Comparison of ENCODE assay signal across 8 cellular contexts in genomic region chr7:131158244-131158636, GRCh38.
A peak's percentile ranks its signal among the peaks of the same experiment; 100 is the strongest.
DNase-seq lines count a peak whose midpoint lies in the region; ATAC-seq, FAIRE-seq and TF ChIP-seq lines count a peak whose summit lies in the region.
"Not testable (repeated sequence)": the region's sequence is repeated elsewhere in the genome, so short reads cannot be mapped to it uniquely, and the experiment has no call there.

No MANE protein-coding gene starts in this region.

- DNase-seq in A549 (ENCODE audit: low read depth in 1 of 2, low spot score in 1 of 2); GM23248; T-helper 17 cell; caudate nucleus (lab: John Stamatoyannopoulos, UW); HepG2 (ENCODE audit: low spot score); gastrocnemius medialis; vagina (ENCODE audit: extremely low spot score in 2 of 2): not testable (repeated sequence)

- H3K9me2 ChIP-seq in GM23248 (ENCODE audit: insufficient read depth) = not testable (repeated sequence)

- peak overlapping the region; percentile 80 for H2AFZ ChIP-seq in GM23248
- not testable (repeated sequence) for H2AFZ ChIP-seq in HepG2 (ENCODE audit: low read length)

- intact Hi-C loops in HepG2 (cut with micrococcal nuclease; ENCODE audit: unreplicated experiment); gastrocnemius medialis (cut with DNase I; ENCODE audit: low total_unique reads); vagina (cut with DNase I): not testable (repeated sequence)

- H3F3A ChIP-seq in GM23248 (ENCODE audit: insufficient read depth) = peaks cover 25% of the 10 kb centered on the region

- H3K36me3 Mint-ChIP-seq in T-helper 17 cell (ENCODE audit: low read depth) = not testable (repeated sequence)

- POLR2A ChIA-PET in A549 (lab: Yijun Ruan, JAX); HepG2 (lab: Yijun Ruan, JAX): not testable (repeated sequence)

- CTCF ChIA-PET in A549 (lab: Yijun Ruan, JAX); HepG2 (lab: Yijun Ruan, JAX; ENCODE audit: low intra/inter-chr PET ratio, low total read pairs): not testable (repeated sequence)

- not testable (repeated sequence) for H3K36me3 ChIP-seq in GM23248 (ENCODE audit: low read depth); HepG2 (replicated peaks in 1 of 2; ENCODE audit: control insufficient read depth in 1 of 2, insufficient read depth in 2 of 2, low read length in 2 of 2); gastrocnemius medialis; vagina

- peak overlapping the region; percentile 73 for H3K9ac ChIP-seq in GM23248
- H3K9ac ChIP-seq in HepG2 (ENCODE audit: insufficient read depth, low read depth, low read length) = not testable (repeated sequence)

- H3K9me3 ChIP-seq in A549; GM23248 (ENCODE audit: low read depth); T-helper 17 cell (ENCODE audit: control insufficient read depth, low read length, poor library complexity, severe bottlenecking); HepG2 (ENCODE audit: low read length); gastrocnemius medialis; vagina: not testable (repeated sequence)

- not testable (repeated sequence) for H4K20me1 ChIP-seq in GM23248 (ENCODE audit: insufficient read depth); HepG2 (ENCODE audit: insufficient read depth, low read length)

- H3K4me2 ChIP-seq in A549 (peak overlapping the region; percentile 85), GM23248 (ENCODE audit: unreplicated experiment) (peak overlapping the region; percentile 77), HepG2 (ENCODE audit: low read depth, low read length) (peak overlapping the region; percentile 52; the same call in 1 of the 2 replicates)

- WGBS in A549 (ENCODE audit: missing lambda C conversion rate) = 51% methylated on average over 2 of the region's 2 CpGs
- 45 to 67% methylated on average over 2 of the region's 2 CpGs for WGBS in GM23248 (ENCODE audit: low coverage in 1 of 2, low lambda C conversion rate in 2 of 2, missing lambda C conversion rate in 2 of 2), 2 experiments
- WGBS in HepG2 (ENCODE audit: low lambda C conversion rate) = 0% methylated on average over 2 of the region's 2 CpGs

- H3K4me1 ChIP-seq in A549 (peaks cover 76% of the 10 kb centered on the region), GM23248 (ENCODE audit: insufficient read depth) (peaks cover 27% of the 10 kb centered on the region), HepG2 (ENCODE audit: insufficient read depth, low read length) (peaks cover 13% of the 10 kb centered on the region), gastrocnemius medialis (peaks cover 22 to 46% of the 10 kb centered on the region in 2 donors)
- not testable (repeated sequence) for H3K4me1 ChIP-seq in vagina

- not testable (repeated sequence) for TF ChIP-seq RAD21 in A549 (conservative IDR thresholded peaks at IDR 0.05 in 1 of 2, IDR thresholded peaks at IDR 0.05 in 1 of 2); HepG2 (CRISPR knock-in tag; IDR thresholded peaks at IDR 0.05)

- H3K4me3 ChIP-seq in A549; HepG2 (replicated peaks in 1 of 3; ENCODE audit: insufficient read depth in 1 of 3, low read depth in 2 of 3, low read length in 3 of 3); gastrocnemius medialis; vagina: not testable (repeated sequence)
- peak overlapping the region; percentile 50; the same call in 1 of the 2 replicates for H3K4me3 ChIP-seq in GM23248

- not testable (repeated sequence) for BruUV-seq in HepG2 (replicated peaks; lab: Mats Ljungman, UMichigan)

- in situ Hi-C loops in GM23248 (cut with MboI); HepG2 (cut with HindIII; ENCODE audit: extremely low pct_ligation_motif_present, low pct_unique_long_range_greater_than_20kb); gastrocnemius medialis (cut with MboI; ENCODE audit: low sequenced_read_pairs in 4 of 4): not testable (repeated sequence)

- H3K79me2 ChIP-seq in GM23248 (ENCODE audit: insufficient read depth); HepG2 (ENCODE audit: insufficient read depth, low read length): not testable (repeated sequence)

- ATAC-seq in A549 (peak in 1 of 2 experiments; percentile 58; a peak in 3 of 6 replicates), gastrocnemius medialis (peak; percentile 13 to 70)
- ATAC-seq in T-helper 17 cell, HepG2: not testable (repeated sequence)

- H3K4me3 Mint-ChIP-seq in T-helper 17 cell = peak overlapping the region; percentile 39

- TF ChIP-seq POLR2A in A549 (IDR thresholded peaks at IDR 0.05; ENCODE audit: low read length); HepG2 (IDR thresholded peaks at IDR 0.05; ENCODE audit: insufficient read depth in 1 of 2, low read depth in 2 of 2, low read length in 2 of 2); gastrocnemius medialis (IDR thresholded peaks at IDR 0.05); vagina (IDR thresholded peaks at IDR 0.05): not testable (repeated sequence)

- not testable (repeated sequence) for FAIRE-seq in A549 (lab: Jason Lieb, UNC); HepG2 (lab: Jason Lieb, UNC)

- H3K27me3 ChIP-seq in GM23248 (replicated peaks; ENCODE audit: insufficient read depth); HepG2 (ENCODE audit: control insufficient read depth in 1 of 2, insufficient read depth in 2 of 2, low read length in 2 of 2); gastrocnemius medialis; vagina: not testable (repeated sequence)

- not testable (repeated sequence) for H3K27me3 Mint-ChIP-seq in T-helper 17 cell

- TF ChIP-seq CTCF in A549 (IDR thresholded peaks at IDR 0.05); HepG2 (CRISPR knock-in tag; IDR thresholded peaks at IDR 0.05); gastrocnemius medialis (IDR thresholded peaks at IDR 0.05 in 4 of 5, conservative IDR thresholded peaks at IDR 0.05 in 1 of 5); vagina (IDR thresholded peaks at IDR 0.05): not testable (repeated sequence)

- TF ChIP-seq EP300 in A549 (IDR thresholded peaks at IDR 0.05); HepG2 (IDR thresholded peaks at IDR 0.05; ENCODE audit: low read depth in 2 of 2, low read length in 2 of 2); HepG2 (CRISPR knock-in tag; IDR thresholded peaks at IDR 0.05; ENCODE audit: borderline replicate concordance): not testable (repeated sequence)

- not testable (repeated sequence) for H3K4me1 Mint-ChIP-seq in T-helper 17 cell

- not testable (repeated sequence) for H3K27ac Mint-ChIP-seq in T-helper 17 cell

- H3K27ac ChIP-seq in A549 = peak overlapping the region; percentile 85 to 87
- H3K27ac ChIP-seq in GM23248 = peak overlapping the region; percentile 85
- H3K27ac ChIP-seq in angular gyrus (ENCODE audit: low read depth, low read length) = peak overlapping the region; percentile 17
- peak overlapping the region; percentile 78 for H3K27ac ChIP-seq in caudate nucleus (ENCODE audit: low read depth, low read length)
- H3K27ac ChIP-seq in HepG2 (ENCODE audit: extremely low read length, insufficient read depth, low read length) = not testable (repeated sequence)
- H3K27ac ChIP-seq in gastrocnemius medialis = peak overlapping the region; percentile 82 to 95 (median 86)
- H3K27ac ChIP-seq in vagina = peak overlapping the region; percentile 63

TF ChIP-seq in A549, 52 proteins besides CTCF, POLR2A, EP300 and RAD21:
- TF ChIP-seq EHF (CRISPR knock-in tag; IDR thresholded peaks at IDR 0.05) = 0 out of 2 replicates have a peak, but pooled peaks have one; percentile 14

TF ChIP-seq in HepG2, 621 proteins besides CTCF, POLR2A, EP300 and RAD21:
- not testable (repeated sequence) for TF ChIP-seq FOXP1 (IDR thresholded peaks at IDR 0.05)
- TF ChIP-seq FOXP1 (CRISPR knock-in tag; IDR thresholded peaks at IDR 0.05) = peak; percentile 27; the same call in 1 of the 2 replicates
